Comparison of ENCODE assay signal across 27 cellular contexts in the genomic region with DNA sequence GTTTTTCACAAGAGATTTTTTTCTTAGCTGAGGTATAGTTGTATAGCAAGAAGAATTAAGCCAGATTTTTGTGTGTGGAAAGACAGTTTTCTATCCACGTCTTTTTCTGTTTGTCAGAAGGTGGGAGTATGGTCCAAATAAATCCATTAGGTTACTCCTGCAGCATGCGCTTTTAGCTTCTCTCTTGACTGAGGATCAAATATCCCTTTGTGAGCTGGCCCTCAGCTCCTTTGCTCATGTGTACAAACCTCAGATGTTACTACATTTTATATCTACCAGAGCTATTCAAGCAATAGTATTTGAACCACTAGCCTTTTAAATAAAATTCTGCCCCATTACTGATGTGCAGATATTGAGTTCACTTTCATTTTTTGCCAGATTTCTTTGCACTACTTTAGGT.
"Had no signal": no experiment of that assay in that cellular context is flagged by ENCODE, and none has a peak within 500 bp of the region (broad histone marks: within the 10 kb centered on the region; RNA-seq: fewer than 3 reads in every experiment).

No MANE protein-coding gene starts in this region.

- H3K4me3 Mint-ChIP-seq: activated CD4-positive, alpha-beta T cell treated with anti-CD3 and anti-CD28 coated beads for 36 hours; activated CD8-positive, alpha-beta T cell treated with anti-CD3 and anti-CD28 coated beads, Interleukin-2, amount 10 ng/mL, durations not matched to agents 7 days and 5 days; activated naive CD4-positive, alpha-beta T cell treated with anti-CD3 and anti-CD28 coated beads, Interleukin-2, amount 10 ng/mL, durations not matched to agents 7 days and 5 days; activated naive CD8-positive, alpha-beta T cell treated with anti-CD3 and anti-CD28 coated beads, Interleukin-2, amount 10 ng/mL, durations not matched to agents 7 days and 5 days; effector memory CD8-positive, alpha-beta T cell; naive B cell; neural crest cell; stimulated activated effector memory CD8-positive, alpha-beta T cell treated with anti-CD3 and anti-CD28 coated beads, Interleukin-12 subunit alpha, Interleukin-12 subunit beta, amount 100 ng/mL, for 72 hours; T-cell; T-helper 2 cell treated with Interferon-gamma antibody and Interleukin-4, amounts not matched to agents 5 μg/mL and 100 μg/mL, for 36 hours had no signal

- DNase-seq: activated CD4-positive, alpha-beta T cell treated with anti-CD3 and anti-CD28 coated beads for 36 hours; activated CD4-positive, CD25-positive, alpha-beta regulatory T cell; activated CD8-positive, alpha-beta T cell treated with anti-CD3 and anti-CD28 coated beads, Interleukin-2, amount 10 ng/mL, durations not matched to agents 7 days and 5 days; activated gamma-delta T cell; activated naive CD4-positive, alpha-beta T cell treated with anti-CD3 and anti-CD28 coated beads, Interleukin-2, amount 10 ng/mL, durations not matched to agents 7 days and 5 days; activated naive CD8-positive, alpha-beta T cell treated with anti-CD3 and anti-CD28 coated beads, Interleukin-2, amount 10 ng/mL, durations not matched to agents 7 days and 5 days; brain microvascular endothelial cell; effector memory CD8-positive, alpha-beta T cell; erythroblast; left ventricle myocardium superior; naive B cell; stimulated activated CD4-positive, alpha-beta T cell treated with anti-CD3 and anti-CD28 coated beads, Interleukin-4, amount 100 ng/mL, for 24 hours; stomach; T-cell; thyroid gland; upper lobe of left lung had no signal

- H3K4me1 ChIP-seq: ascending aorta, parathyroid adenoma had no signal

- H3K27me3 ChIP-seq: ascending aorta, brain microvascular endothelial cell, dorsolateral prefrontal cortex, gastroesophageal sphincter, hepatocyte, stomach, thyroid gland, upper lobe of left lung had no signal

- H3K9me3 Mint-ChIP-seq: activated naive CD4-positive, alpha-beta T cell treated with anti-CD3 and anti-CD28 coated beads, Interleukin-2, amount 10 ng/mL, durations not matched to agents 7 days and 5 days; activated naive CD8-positive, alpha-beta T cell treated with anti-CD3 and anti-CD28 coated beads, Interleukin-2, amount 10 ng/mL, durations not matched to agents 7 days and 5 days; effector memory CD8-positive, alpha-beta T cell; naive B cell; neural crest cell; stimulated activated effector memory CD8-positive, alpha-beta T cell treated with anti-CD3 and anti-CD28 coated beads, Interleukin-12 subunit alpha, Interleukin-12 subunit beta, amount 100 ng/mL, for 72 hours; T-cell; T-helper 2 cell treated with Interferon-gamma antibody and Interleukin-4, amounts not matched to agents 5 μg/mL and 100 μg/mL, for 36 hours had no signal

- H3K27ac Mint-ChIP-seq: activated CD4-positive, alpha-beta T cell treated with anti-CD3 and anti-CD28 coated beads for 36 hours; activated CD8-positive, alpha-beta T cell treated with anti-CD3 and anti-CD28 coated beads, Interleukin-2, amount 10 ng/mL, durations not matched to agents 7 days and 5 days; activated naive CD4-positive, alpha-beta T cell treated with anti-CD3 and anti-CD28 coated beads, Interleukin-2, amount 10 ng/mL, durations not matched to agents 7 days and 5 days; activated naive CD8-positive, alpha-beta T cell treated with anti-CD3 and anti-CD28 coated beads, Interleukin-2, amount 10 ng/mL, durations not matched to agents 7 days and 5 days; stimulated activated effector memory CD8-positive, alpha-beta T cell treated with anti-CD3 and anti-CD28 coated beads, Interleukin-12 subunit alpha, Interleukin-12 subunit beta, amount 100 ng/mL, for 72 hours; T-cell; T-helper 2 cell treated with Interferon-gamma antibody and Interleukin-4, amounts not matched to agents 5 μg/mL and 100 μg/mL, for 36 hours had no signal

- H3K27ac ChIP-seq: ascending aorta, brain microvascular endothelial cell, coronary artery, gastroesophageal sphincter, hepatocyte, parathyroid adenoma, skin epidermis, upper lobe of left lung had no signal

- H3K27me3 Mint-ChIP-seq: activated CD4-positive, alpha-beta T cell treated with anti-CD3 and anti-CD28 coated beads for 36 hours; activated naive CD4-positive, alpha-beta T cell treated with anti-CD3 and anti-CD28 coated beads, Interleukin-2, amount 10 ng/mL, durations not matched to agents 7 days and 5 days; activated naive CD8-positive, alpha-beta T cell treated with anti-CD3 and anti-CD28 coated beads, Interleukin-2, amount 10 ng/mL, durations not matched to agents 7 days and 5 days; effector memory CD8-positive, alpha-beta T cell; naive B cell; T-cell had no signal

- H3K4me3 ChIP-seq: ascending aorta, coronary artery, dorsolateral prefrontal cortex, gastroesophageal sphincter, hepatocyte, skin epidermis, stomach, thyroid gland, upper lobe of left lung had no signal

- ATAC-seq: activated CD4-positive, alpha-beta T cell treated with anti-CD3 and anti-CD28 coated beads for 36 hours; activated CD8-positive, alpha-beta T cell treated with anti-CD3 and anti-CD28 coated beads, Interleukin-2, amount 10 ng/mL, durations not matched to agents 7 days and 5 days; effector memory CD8-positive, alpha-beta T cell; gastroesophageal sphincter; left ventricle myocardium superior; right cardiac atrium; stimulated activated effector memory CD8-positive, alpha-beta T cell treated with anti-CD3 and anti-CD28 coated beads, Interleukin-12 subunit alpha, Interleukin-12 subunit beta, amount 100 ng/mL, for 72 hours; T-cell had no signal

- H3K9me3 ChIP-seq: ascending aorta, gastroesophageal sphincter, stomach, thyroid gland, upper lobe of left lung had no signal
